21 cellular contexts compared by ENCODE assay signal in genomic region chr6:166237611-166238010, GRCh38.
DNase-seq lines count a peak whose midpoint lies in the region; TF ChIP-seq lines count a peak whose summit lies in the region.
"Had no signal": no experiment of that assay in that cellular context is flagged by ENCODE, and none has a peak within 500 bp of the region (broad histone marks: within the 10 kb centered on the region; RNA-seq: fewer than 3 reads in every experiment).

No MANE protein-coding gene starts in this region.

- H3K4me3 ChIP-seq in HL-60 (replicated peaks; ENCODE audit: insufficient read depth, low read length) = no peak overlapping the region
- H3K4me3 ChIP-seq: heart left ventricle, left ventricle myocardium inferior, PC-9, upper lobe of left lung had no signal

- TF ChIP-seq CTCF in HL-60 (IDR thresholded peaks at IDR 0.05; ENCODE audit: insufficient read depth, low read length) = no peak

- DNase-seq in DMS79 (lab: John Stamatoyannopoulos, UW) (peak; percentile 6), HL-60 (ENCODE audit: low read depth in 1 of 2, low spot score in 1 of 2) (no peak), fibroblast of gingiva (ENCODE audit: low read depth) (peak; percentile 20), stromal cell of bone marrow (ENCODE audit: low read depth) (peak; percentile 21), posterior vena cava (ENCODE audit: low spot score) (no peak), SW 1271 (lab: John Stamatoyannopoulos, UW) (no peak)
- DNase-seq in activated CD4-positive, alpha-beta T cell treated with anti-CD3 and anti-CD28 coated beads, Interleukin-2, amount 50 U/mL, for 48 hours = no peak
- DNase-seq: activated CD4-positive, alpha-beta T cell treated with anti-CD3 and anti-CD28 coated beads for 48 hours; activated CD8-positive, alpha-beta memory T cell treated with anti-CD3 and anti-CD28 coated beads, Interleukin-2, amount 10 ng/mL, durations not matched to agents 7 days and 5 days; effector memory CD8-positive, alpha-beta T cell; H7; heart left ventricle; left ventricle myocardium inferior; NCI-H1694; PC-9; SIG-M5; stimulated activated CD4-positive, alpha-beta T cell treated with anti-CD3 and anti-CD28 coated beads, Interleukin-4, amount 100 ng/mL, for 1 hour; stimulated activated naive CD8-positive, alpha-beta T cell treated with anti-CD3 and anti-CD28 coated beads, Interleukin-15, Interleukin-2, amounts not matched to agents 100 U/mL and 50 U/mL, for 24 hours; T-helper 1 cell; upper lobe of left lung had no signal

- H3K27me3 ChIP-seq in HL-60 (ENCODE audit: insufficient read depth, poor library complexity, severe bottlenecking) = no peaks in the 10 kb centered on the region
- H3K27me3 ChIP-seq: upper lobe of left lung had no signal

- peak overlapping the region; percentile 53 for H3K27ac ChIP-seq in HL-60 (replicated peaks)
- H3K27ac ChIP-seq: C4-2B, heart left ventricle, left ventricle myocardium inferior, PC-9 had no signal

- intact Hi-C loops in posterior vena cava (cut with DNase I) = no loop called here

Comparison
In these comparisons a context has a peak if more than half of its experiments do, and no peak if none do; other contexts are left out.
1. DNase-seq: peak in DMS79 (single experiment), fibroblast of gingiva (single experiment) and stromal cell of bone marrow (single experiment); none in HL-60 (0 of 2), posterior vena cava (single experiment), SW 1271 (0 of 2) and activated CD4-positive, alpha-beta T cell treated with anti-CD3 and anti-CD28 coated beads, Interleukin-2, amount 50 U/mL, for 48 hours (0 of 2).